Comparison of ENCODE assay signal across 18 cellular contexts in genomic region chr1:83097715-83098613, GRCh38.
A peak's percentile ranks its signal among the peaks of the same experiment; 100 is the strongest.
DNase-seq lines count a peak whose midpoint lies in the region; ATAC-seq and TF ChIP-seq lines count a peak whose summit lies in the region.
"Had no signal": no experiment of that assay in that cellular context is flagged by ENCODE, and none has a peak within 500 bp of the region (broad histone marks: within the 10 kb centered on the region; RNA-seq: fewer than 3 reads in every experiment).

No MANE protein-coding gene starts in this region.

- H3K36me3 ChIP-seq in OCI-LY3 (replicated peaks; ENCODE audit: low read depth, low read length): peaks cover 26% of the 10 kb centered on the region
- no peaks in the 10 kb centered on the region for H3K36me3 ChIP-seq in vagina
- H3K36me3 ChIP-seq: BLaER1 treated with 17β-estradiol and CSF1 and Interleukin-3, amounts not matched to agents 10 nM and 100 nM; Peyer's patch had no signal

- ATAC-seq in activated naive CD4-positive, alpha-beta T cell treated with anti-CD3 and anti-CD28 coated beads, Interleukin-2, amount 50 U/mL, for 72 hours: peak; percentile 36 to 76
- ATAC-seq in esophagus mucosa (peak; percentile 55), GM18498 (IDR thresholded peaks at IDR 0.05; ENCODE audit: unreplicated experiment) (no peak)
- ATAC-seq: CD8-positive, alpha-beta T cell; Right ventricle myocardium inferior had no signal

- no peaks in the 10 kb centered on the region for H3K4me1 Mint-ChIP-seq in activated naive CD4-positive, alpha-beta T cell treated with anti-CD3 and anti-CD28 coated beads, Interleukin-2, amount 10 ng/mL, durations not matched to agents 7 days and 5 days

- H3K9me3 Mint-ChIP-seq in activated naive CD4-positive, alpha-beta T cell treated with anti-CD3 and anti-CD28 coated beads, Interleukin-2, amount 50 U/mL, for 72 hours: peaks cover 0 to 5% of the 10 kb centered on the region in 2 donors
- no peaks in the 10 kb centered on the region for H3K9me3 Mint-ChIP-seq in activated naive CD4-positive, alpha-beta T cell treated with anti-CD3 and anti-CD28 coated beads, Interleukin-2, amount 10 ng/mL, durations not matched to agents 7 days and 5 days

- no peaks in the 10 kb centered on the region for H3K79me2 ChIP-seq in OCI-LY3 (ENCODE audit: low read length)

- H3K9ac ChIP-seq in OCI-LY3 (ENCODE audit: low read length): no peak overlapping the region
- H3K9ac ChIP-seq: BLaER1 treated with 17β-estradiol and CSF1 and Interleukin-3, amounts not matched to agents 10 nM and 100 nM had no signal

- no peak overlapping the region for H3K4me3 ChIP-seq in OCI-LY3 (ENCODE audit: low read length)
- no peak overlapping the region for H3K4me3 ChIP-seq in vagina
- H3K4me3 ChIP-seq: BLaER1 treated with 17β-estradiol and CSF1 and Interleukin-3, amounts not matched to agents 10 nM and 100 nM; Peyer's patch had no signal

- H3K36me3 Mint-ChIP-seq in activated naive CD4-positive, alpha-beta T cell treated with anti-CD3 and anti-CD28 coated beads, Interleukin-2, amount 50 U/mL, for 72 hours: no peaks in the 10 kb centered on the region
- H3K36me3 Mint-ChIP-seq in activated naive CD4-positive, alpha-beta T cell treated with anti-CD3 and anti-CD28 coated beads, Interleukin-2, amount 10 ng/mL, durations not matched to agents 7 days and 5 days: no peaks in the 10 kb centered on the region
- H3K36me3 Mint-ChIP-seq: CD8-positive, alpha-beta T cell had no signal

- no peaks in the 10 kb centered on the region for H3K9me3 ChIP-seq in OCI-LY3 (ENCODE audit: insufficient read depth, low read length)
- H3K9me3 ChIP-seq in vagina: no peaks in the 10 kb centered on the region
- H3K9me3 ChIP-seq: BLaER1 treated with 17β-estradiol and CSF1 and Interleukin-3, amounts not matched to agents 10 nM and 100 nM; Peyer's patch had no signal

- TF ChIP-seq CTCF in OCI-LY3 (IDR thresholded peaks at IDR 0.05; ENCODE audit: low read depth, low read length) (no peak), vagina (IDR thresholded peaks at IDR 0.05) (no peak)

- peaks cover 8% of the 10 kb centered on the region for H4K20me1 ChIP-seq in OCI-LY3 (ENCODE audit: insufficient read depth, low read length)
- H4K20me1 ChIP-seq: BLaER1 treated with 17β-estradiol and CSF1 and Interleukin-3, amounts not matched to agents 10 nM and 100 nM had no signal

- H3K27ac Mint-ChIP-seq in activated naive CD4-positive, alpha-beta T cell treated with anti-CD3 and anti-CD28 coated beads, Interleukin-2, amount 50 U/mL, for 72 hours: no peak overlapping the region
- no peak overlapping the region for H3K27ac Mint-ChIP-seq in activated naive CD4-positive, alpha-beta T cell treated with anti-CD3 and anti-CD28 coated beads, Interleukin-2, amount 10 ng/mL, durations not matched to agents 7 days and 5 days
- H3K27ac Mint-ChIP-seq: CD8-positive, alpha-beta T cell; H9 had no signal

- H3K4me3 Mint-ChIP-seq in activated naive CD4-positive, alpha-beta T cell treated with anti-CD3 and anti-CD28 coated beads, Interleukin-2, amount 10 ng/mL, durations not matched to agents 7 days and 5 days: no peak overlapping the region
- H3K4me3 Mint-ChIP-seq: CD8-positive, alpha-beta T cell; H9 had no signal

- peaks cover 12% of the 10 kb centered on the region for H3K4me1 ChIP-seq in OCI-LY3 (ENCODE audit: low read length)
- H3K4me1 ChIP-seq in vagina: no peaks in the 10 kb centered on the region
- H3K4me1 ChIP-seq: BLaER1 treated with 17β-estradiol and CSF1 and Interleukin-3, amounts not matched to agents 10 nM and 100 nM; Peyer's patch had no signal

- DNase-seq in activated naive CD4-positive, alpha-beta T cell treated with anti-CD3 and anti-CD28 coated beads, Interleukin-2, amount 50 U/mL, for 72 hours (ENCODE audit: low spot score in 2 of 2): no peak
- DNase-seq in activated naive CD4-positive, alpha-beta T cell treated with anti-CD3 and anti-CD28 coated beads, Interleukin-2, amount 10 ng/mL, durations not matched to agents 7 days and 5 days: no peak
- peak; percentile 57 for DNase-seq in superior temporal gyrus (ENCODE audit: extremely low spot score)
- no peak for DNase-seq in vagina (ENCODE audit: extremely low spot score in 2 of 2)
- DNase-seq in NOMO-1 (lab: John Stamatoyannopoulos, UW; ENCODE audit: unreplicated experiment in 2 of 2): no peak
- DNase-seq: CD8-positive, alpha-beta T cell; DMS53; H9; NCI-H1105 treated with DMSO at 0.1 percent for 48 hours; NCI-H1694 treated with DMSO at 0.1 percent for 48 hours; NCI-H510A treated with DMSO at 0.1 percent for 48 hours; NCI-H82; Peyer's patch had no signal

- H3K27me3 ChIP-seq in OCI-LY3 (ENCODE audit: low read depth, low read length) (no peaks in the 10 kb centered on the region), vagina (no peaks in the 10 kb centered on the region)
- H3K27me3 ChIP-seq: BLaER1 treated with 17β-estradiol and CSF1 and Interleukin-3, amounts not matched to agents 10 nM and 100 nM; Peyer's patch had no signal

- H2AFZ ChIP-seq in OCI-LY3 (ENCODE audit: low read depth, low read length): no peak overlapping the region

- CTCF ChIA-PET in activated naive CD4-positive, alpha-beta T cell treated with anti-CD3 and anti-CD28 coated beads, Interleukin-2, amount 10 ng/mL, durations not matched to agents 7 days and 5 days (lab: Charles Lee): no interaction called here

- H3K27ac ChIP-seq in OCI-LY3 (ENCODE audit: low read length) (no peak overlapping the region), vagina (no peak overlapping the region)
- H3K27ac ChIP-seq: BLaER1 treated with 17β-estradiol and CSF1 and Interleukin-3, amounts not matched to agents 10 nM and 100 nM; Peyer's patch had no signal

- intact Hi-C loops in vagina (cut with DNase I): no loop called here

- peak overlapping the region; percentile 18; the same call in 1 of the 2 replicates for H3K4me2 ChIP-seq in OCI-LY3 (ENCODE audit: low read length)
- H3K4me2 ChIP-seq: BLaER1 treated with 17β-estradiol and CSF1 and Interleukin-3, amounts not matched to agents 10 nM and 100 nM had no signal

- H3K27me3 Mint-ChIP-seq in activated naive CD4-positive, alpha-beta T cell treated with anti-CD3 and anti-CD28 coated beads, Interleukin-2, amount 10 ng/mL, durations not matched to agents 7 days and 5 days: no peaks in the 10 kb centered on the region

- TF ChIP-seq POLR2A in vagina (IDR thresholded peaks at IDR 0.05): no peak
